ENCODE assay signal across 16 cellular contexts in genomic region chr17:38338053-38338452, GRCh38. TPM values are rescaled to one million over a fixed set of nuclear protein-coding genes. Genes with fewer than 3 reads are reported as not detected.
DNase-seq lines count a peak whose midpoint lies in the region; TF ChIP-seq lines count a peak whose summit lies in the region.
"Had no signal": no experiment of that assay in that cellular context is flagged by ENCODE, and none has a peak within 500 bp of the region (broad histone marks: within the 10 kb centered on the region; RNA-seq: fewer than 3 reads in every experiment).

No MANE protein-coding gene starts in this region.

- H3K4me3 ChIP-seq in foreskin fibroblast (ENCODE audit: low read depth in 1 of 2, low read length in 2 of 2) = no peak overlapping the region
- H3K4me3 ChIP-seq: A549, GM12878, Peyer's patch had no signal

- no peak for TF ChIP-seq CTCF in foreskin fibroblast (IDR thresholded peaks at IDR 0.05; ENCODE audit: low read depth, low read length)

- peak; percentile 53 for DNase-seq in COR-L47 (lab: John Stamatoyannopoulos, UW)
- peak; percentile 96 for DNase-seq in G401 (ENCODE audit: low spot score)
- peak; percentile 12 to 58 for DNase-seq in NCI-H446 (lab: John Stamatoyannopoulos, UW)
- peak; percentile 82 to 94 for DNase-seq in cerebellar nuclear complex (lab: John Stamatoyannopoulos, UW)
- no peak for DNase-seq in NCI-H748 treated with DMSO at 0.1 percent for 48 hours (lab: John Stamatoyannopoulos, UW)
- DNase-seq in foreskin fibroblast = no peak
- no peak for DNase-seq in NOMO-1 treated with DMSO at 0.1 percent for 48 hours (lab: John Stamatoyannopoulos, UW; ENCODE audit: unreplicated experiment)
- DNase-seq: BE2C, DMS79 treated with DMSO at 0.1 percent for 48 hours, H9, KG1, NCI-H187, Peyer's patch had no signal

- in situ Hi-C loops in G401 (cut with HindIII; ENCODE audit: low sequenced_read_pairs) = no loop called here

RNA-seq across cellular contexts. Expression of gene GPR179, which starts 5.7 kb away (rescaled TPM):
- not detected in 2 replicates for total RNA-seq in G401 (2014; rRNA removed; shearing (Covaris generic))
- total RNA-seq: H9, HT1080 had no signal

RNA-seq across cellular contexts. Expression of gene SOCS7, which starts 13.6 kb away (rescaled TPM):
- total RNA-seq in G401 (2014; rRNA removed; shearing (Covaris generic)) = 12.7 and 14.9 TPM in 2 replicates

RNA-seq across cellular contexts. Expression of gene MRPL45, which starts 41.1 kb away (rescaled TPM):
- total RNA-seq in G401 (2014; rRNA removed; shearing (Covaris generic)) = 81.2 and 90.6 TPM in 2 replicates

Comparison
In these comparisons a context has a peak if more than half of its experiments do, and no peak if none do; other contexts are left out.
1. DNase-seq: peak in COR-L47 (single experiment), G401 (single experiment), NCI-H446 (2 of 2) and cerebellar nuclear complex (2 of 2); none in NCI-H748 treated with DMSO at 0.1 percent for 48 hours (single experiment), foreskin fibroblast (0 of 2) and NOMO-1 treated with DMSO at 0.1 percent for 48 hours (single experiment).